1 cellular context compared by ENCODE assay signal in the genomic region with DNA sequence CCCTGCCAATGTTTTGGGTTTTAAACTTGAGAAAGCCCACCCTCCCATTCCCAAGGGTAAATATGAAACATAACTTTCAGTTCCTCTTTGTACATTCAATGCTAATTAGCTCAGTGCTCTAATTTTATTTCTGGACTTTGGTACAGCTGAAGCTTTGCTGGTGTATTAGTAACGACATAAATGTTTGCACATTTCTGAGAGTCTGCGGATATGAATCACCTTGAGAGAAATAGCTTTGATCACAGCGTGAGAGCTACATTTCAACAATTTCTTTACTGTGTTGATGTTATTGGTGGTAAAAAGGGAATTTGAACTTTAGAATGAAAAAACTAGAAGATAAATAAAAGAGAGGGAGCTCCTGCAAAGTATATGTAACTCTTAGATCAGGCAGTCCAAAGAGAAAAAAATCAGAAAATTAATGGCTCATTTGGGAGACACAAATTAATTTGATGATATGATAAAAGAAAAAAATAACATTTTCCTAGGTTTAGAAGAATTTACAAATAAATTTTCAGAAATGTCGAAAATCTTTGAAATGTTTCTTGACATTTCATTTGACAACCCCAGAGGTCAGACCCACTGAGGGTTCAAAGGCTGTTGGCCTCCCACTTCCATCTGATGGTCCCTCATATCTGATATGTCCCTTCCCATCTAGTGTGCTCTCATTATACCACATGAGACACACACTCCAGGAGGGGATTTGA.
TF ChIP-seq lines count a peak whose summit lies in the region.

No MANE protein-coding gene starts in this region.

TF ChIP-seq in HepG2, 621 proteins besides CTCF, POLR2A, EP300 and RAD21 (continued from another document and continues in another):
- TF ChIP-seq ZNF598 (CRISPR knock-in tag; IDR thresholded peaks at IDR 0.05; ENCODE audit: borderline replicate concordance): no peak
- no peak for TF ChIP-seq TGIF2 (CRISPR knock-in tag; IDR thresholded peaks at IDR 0.05)
- no peak for TF ChIP-seq PAX8 (CRISPR knock-in tag; IDR thresholded peaks at IDR 0.05; ENCODE audit: borderline replicate concordance)
- TF ChIP-seq CCAR2 (optimal IDR thresholded peaks at IDR 0.05; ENCODE audit: low read depth, low read length): no peak
- TF ChIP-seq EHMT2 (IDR thresholded peaks at IDR 0.05; ENCODE audit: borderline replicate concordance, low read depth, low read length): peak; percentile 76; the same call in 1 of the 2 replicates
- TF ChIP-seq MBD4 (IDR thresholded peaks at IDR 0.05; ENCODE audit: borderline replicate concordance, low read length): peak; percentile 22; the same call in 1 of the 2 replicates
- no peak for TF ChIP-seq ZNF841 (CRISPR knock-in tag; IDR thresholded peaks at IDR 0.05; ENCODE audit: borderline replicate concordance)
- TF ChIP-seq, protein P1, sequence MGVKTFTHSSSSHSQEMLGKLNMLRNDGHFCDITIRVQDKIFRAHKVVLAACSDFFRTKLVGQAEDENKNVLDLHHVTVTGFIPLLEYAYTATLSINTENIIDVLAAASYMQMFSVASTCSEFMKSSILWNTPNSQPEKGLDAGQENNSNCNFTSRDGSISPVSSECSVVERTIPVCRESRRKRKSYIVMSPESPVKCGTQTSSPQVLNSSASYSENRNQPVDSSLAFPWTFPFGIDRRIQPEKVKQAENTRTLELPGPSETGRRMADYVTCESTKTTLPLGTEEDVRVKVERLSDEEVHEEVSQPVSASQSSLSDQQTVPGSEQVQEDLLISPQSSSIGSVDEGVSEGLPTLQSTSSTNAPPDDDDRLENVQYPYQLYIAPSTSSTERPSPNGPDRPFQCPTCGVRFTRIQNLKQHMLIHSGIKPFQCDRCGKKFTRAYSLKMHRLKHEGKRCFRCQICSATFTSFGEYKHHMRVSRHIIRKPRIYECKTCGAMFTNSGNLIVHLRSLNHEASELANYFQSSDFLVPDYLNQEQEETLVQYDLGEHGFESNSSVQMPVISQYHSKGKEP (CRISPR knock-in tag; IDR thresholded peaks at IDR 0.05): no peak
- TF ChIP-seq ZNF552 (CRISPR knock-in tag; IDR thresholded peaks at IDR 0.05; ENCODE audit: borderline replicate concordance): no peak
- TF ChIP-seq NR2F2 (IDR thresholded peaks at IDR 0.05; ENCODE audit: borderline replicate concordance, low read depth): peak; percentile 38; the same call in 1 of the 2 replicates
- TF ChIP-seq SP2 (CRISPR knock-in tag; IDR thresholded peaks at IDR 0.05): no peak
- no peak; the same call in 1 of the 2 replicates for TF ChIP-seq HOXA3 (CRISPR knock-in tag; IDR thresholded peaks at IDR 0.05)
- TF ChIP-seq CHD4 (IDR thresholded peaks at IDR 0.05; ENCODE audit: borderline replicate concordance, low read length): no peak
- TF ChIP-seq RELA (CRISPR knock-in tag; IDR thresholded peaks at IDR 0.05): no peak
- peak; percentile 72 for TF ChIP-seq RXRB (CRISPR knock-in tag; IDR thresholded peaks at IDR 0.05; ENCODE audit: borderline replicate concordance)
- no peak for TF ChIP-seq CBX5 (CRISPR knock-in tag; IDR thresholded peaks at IDR 0.05; ENCODE audit: borderline replicate concordance)
- no peak for TF ChIP-seq ZNF589 (CRISPR knock-in tag; conservative IDR thresholded peaks at IDR 0.05)
- peak; percentile 80; the same call in 1 of the 2 replicates for TF ChIP-seq HMG20A (CRISPR knock-in tag; IDR thresholded peaks at IDR 0.05; ENCODE audit: borderline replicate concordance)
- no peak for TF ChIP-seq ZNF329 (CRISPR knock-in tag; IDR thresholded peaks at IDR 0.05; ENCODE audit: low read depth)
- no peak for TF ChIP-seq KMT2A (CRISPR knock-in tag; IDR thresholded peaks at IDR 0.05)
- TF ChIP-seq, protein P2, sequence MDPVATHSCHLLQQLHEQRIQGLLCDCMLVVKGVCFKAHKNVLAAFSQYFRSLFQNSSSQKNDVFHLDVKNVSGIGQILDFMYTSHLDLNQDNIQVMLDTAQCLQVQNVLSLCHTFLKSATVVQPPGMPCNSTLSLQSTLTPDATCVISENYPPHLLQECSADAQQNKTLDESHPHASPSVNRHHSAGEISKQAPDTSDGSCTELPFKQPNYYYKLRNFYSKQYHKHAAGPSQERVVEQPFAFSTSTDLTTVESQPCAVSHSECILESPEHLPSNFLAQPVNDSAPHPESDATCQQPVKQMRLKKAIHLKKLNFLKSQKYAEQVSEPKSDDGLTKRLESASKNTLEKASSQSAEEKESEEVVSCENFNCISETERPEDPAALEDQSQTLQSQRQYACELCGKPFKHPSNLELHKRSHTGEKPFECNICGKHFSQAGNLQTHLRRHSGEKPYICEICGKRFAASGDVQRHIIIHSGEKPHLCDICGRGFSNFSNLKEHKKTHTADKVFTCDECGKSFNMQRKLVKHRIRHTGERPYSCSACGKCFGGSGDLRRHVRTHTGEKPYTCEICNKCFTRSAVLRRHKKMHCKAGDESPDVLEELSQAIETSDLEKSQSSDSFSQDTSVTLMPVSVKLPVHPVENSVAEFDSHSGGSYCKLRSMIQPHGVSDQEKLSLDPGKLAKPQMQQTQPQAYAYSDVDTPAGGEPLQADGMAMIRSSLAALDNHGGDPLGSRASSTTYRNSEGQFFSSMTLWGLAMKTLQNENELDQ (CRISPR knock-in tag; IDR thresholded peaks at IDR 0.05; ENCODE audit: borderline replicate concordance): no peak
- TF ChIP-seq ZNF274 (CRISPR knock-in tag; IDR thresholded peaks at IDR 0.05): no peak
- TF ChIP-seq, protein P3, sequence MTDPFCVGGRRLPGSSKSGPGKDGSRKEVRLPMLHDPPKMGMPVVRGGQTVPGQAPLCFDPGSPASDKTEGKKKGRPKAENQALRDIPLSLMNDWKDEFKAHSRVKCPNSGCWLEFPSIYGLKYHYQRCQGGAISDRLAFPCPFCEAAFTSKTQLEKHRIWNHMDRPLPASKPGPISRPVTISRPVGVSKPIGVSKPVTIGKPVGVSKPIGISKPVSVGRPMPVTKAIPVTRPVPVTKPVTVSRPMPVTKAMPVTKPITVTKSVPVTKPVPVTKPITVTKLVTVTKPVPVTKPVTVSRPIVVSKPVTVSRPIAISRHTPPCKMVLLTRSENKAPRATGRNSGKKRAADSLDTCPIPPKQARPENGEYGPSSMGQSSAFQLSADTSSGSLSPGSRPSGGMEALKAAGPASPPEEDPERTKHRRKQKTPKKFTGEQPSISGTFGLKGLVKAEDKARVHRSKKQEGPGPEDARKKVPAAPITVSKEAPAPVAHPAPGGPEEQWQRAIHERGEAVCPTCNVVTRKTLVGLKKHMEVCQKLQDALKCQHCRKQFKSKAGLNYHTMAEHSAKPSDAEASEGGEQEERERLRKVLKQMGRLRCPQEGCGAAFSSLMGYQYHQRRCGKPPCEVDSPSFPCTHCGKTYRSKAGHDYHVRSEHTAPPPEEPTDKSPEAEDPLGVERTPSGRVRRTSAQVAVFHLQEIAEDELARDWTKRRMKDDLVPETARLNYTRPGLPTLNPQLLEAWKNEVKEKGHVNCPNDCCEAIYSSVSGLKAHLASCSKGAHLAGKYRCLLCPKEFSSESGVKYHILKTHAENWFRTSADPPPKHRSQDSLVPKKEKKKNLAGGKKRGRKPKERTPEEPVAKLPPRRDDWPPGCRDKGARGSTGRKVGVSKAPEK (CRISPR knock-in tag; IDR thresholded peaks at IDR 0.05; ENCODE audit: borderline replicate concordance): no peak
- peak; percentile 44; the same call in 1 of the 2 replicates for TF ChIP-seq ZBTB21 (CRISPR knock-in tag; IDR thresholded peaks at IDR 0.05)
- TF ChIP-seq, protein P4, sequence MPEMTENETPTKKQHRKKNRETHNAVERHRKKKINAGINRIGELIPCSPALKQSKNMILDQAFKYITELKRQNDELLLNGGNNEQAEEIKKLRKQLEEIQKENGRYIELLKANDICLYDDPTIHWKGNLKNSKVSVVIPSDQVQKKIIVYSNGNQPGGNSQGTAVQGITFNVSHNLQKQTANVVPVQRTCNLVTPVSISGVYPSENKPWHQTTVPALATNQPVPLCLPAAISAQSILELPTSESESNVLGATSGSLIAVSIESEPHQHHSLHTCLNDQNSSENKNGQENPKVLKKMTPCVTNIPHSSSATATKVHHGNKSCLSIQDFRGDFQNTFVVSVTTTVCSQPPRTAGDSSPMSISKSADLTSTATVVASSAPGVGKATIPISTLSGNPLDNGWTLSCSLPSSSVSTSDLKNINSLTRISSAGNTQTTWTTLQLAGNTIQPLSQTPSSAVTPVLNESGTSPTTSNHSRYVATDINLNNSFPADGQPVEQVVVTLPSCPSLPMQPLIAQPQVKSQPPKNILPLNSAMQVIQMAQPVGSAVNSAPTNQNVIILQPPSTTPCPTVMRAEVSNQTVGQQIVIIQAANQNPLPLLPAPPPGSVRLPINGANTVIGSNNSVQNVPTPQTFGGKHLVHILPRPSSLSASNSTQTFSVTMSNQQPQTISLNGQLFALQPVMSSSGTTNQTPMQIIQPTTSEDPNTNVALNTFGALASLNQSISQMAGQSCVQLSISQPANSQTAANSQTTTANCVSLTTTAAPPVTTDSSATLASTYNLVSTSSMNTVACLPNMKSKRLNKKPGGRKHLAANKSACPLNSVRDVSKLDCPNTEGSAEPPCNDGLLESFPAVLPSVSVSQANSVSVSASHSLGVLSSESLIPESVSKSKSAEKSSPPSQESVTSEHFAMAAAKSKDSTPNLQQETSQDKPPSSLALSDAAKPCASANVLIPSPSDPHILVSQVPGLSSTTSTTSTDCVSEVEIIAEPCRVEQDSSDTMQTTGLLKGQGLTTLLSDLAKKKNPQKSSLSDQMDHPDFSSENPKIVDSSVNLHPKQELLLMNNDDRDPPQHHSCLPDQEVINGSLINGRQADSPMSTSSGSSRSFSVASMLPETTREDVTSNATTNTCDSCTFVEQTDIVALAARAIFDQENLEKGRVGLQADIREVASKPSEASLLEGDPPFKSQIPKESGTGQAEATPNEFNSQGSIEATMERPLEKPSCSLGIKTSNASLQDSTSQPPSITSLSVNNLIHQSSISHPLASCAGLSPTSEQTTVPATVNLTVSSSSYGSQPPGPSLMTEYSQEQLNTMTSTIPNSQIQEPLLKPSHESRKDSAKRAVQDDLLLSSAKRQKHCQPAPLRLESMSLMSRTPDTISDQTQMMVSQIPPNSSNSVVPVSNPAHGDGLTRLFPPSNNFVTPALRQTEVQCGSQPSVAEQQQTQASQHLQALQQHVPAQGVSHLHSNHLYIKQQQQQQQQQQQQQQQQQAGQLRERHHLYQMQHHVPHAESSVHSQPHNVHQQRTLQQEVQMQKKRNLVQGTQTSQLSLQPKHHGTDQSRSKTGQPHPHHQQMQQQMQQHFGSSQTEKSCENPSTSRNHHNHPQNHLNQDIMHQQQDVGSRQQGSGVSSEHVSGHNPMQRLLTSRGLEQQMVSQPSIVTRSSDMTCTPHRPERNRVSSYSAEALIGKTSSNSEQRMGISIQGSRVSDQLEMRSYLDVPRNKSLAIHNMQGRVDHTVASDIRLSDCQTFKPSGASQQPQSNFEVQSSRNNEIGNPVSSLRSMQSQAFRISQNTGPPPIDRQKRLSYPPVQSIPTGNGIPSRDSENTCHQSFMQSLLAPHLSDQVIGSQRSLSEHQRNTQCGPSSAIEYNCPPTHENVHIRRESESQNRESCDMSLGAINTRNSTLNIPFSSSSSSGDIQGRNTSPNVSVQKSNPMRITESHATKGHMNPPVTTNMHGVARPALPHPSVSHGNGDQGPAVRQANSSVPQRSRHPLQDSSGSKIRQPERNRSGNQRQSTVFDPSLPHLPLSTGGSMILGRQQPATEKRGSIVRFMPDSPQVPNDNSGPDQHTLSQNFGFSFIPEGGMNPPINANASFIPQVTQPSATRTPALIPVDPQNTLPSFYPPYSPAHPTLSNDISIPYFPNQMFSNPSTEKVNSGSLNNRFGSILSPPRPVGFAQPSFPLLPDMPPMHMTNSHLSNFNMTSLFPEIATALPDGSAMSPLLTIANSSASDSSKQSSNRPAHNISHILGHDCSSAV (CRISPR knock-in tag; IDR thresholded peaks at IDR 0.05; ENCODE audit: borderline replicate concordance): no peak
- TF ChIP-seq NFATC3 (CRISPR knock-in tag; IDR thresholded peaks at IDR 0.05): no peak
- TF ChIP-seq, protein P5, sequence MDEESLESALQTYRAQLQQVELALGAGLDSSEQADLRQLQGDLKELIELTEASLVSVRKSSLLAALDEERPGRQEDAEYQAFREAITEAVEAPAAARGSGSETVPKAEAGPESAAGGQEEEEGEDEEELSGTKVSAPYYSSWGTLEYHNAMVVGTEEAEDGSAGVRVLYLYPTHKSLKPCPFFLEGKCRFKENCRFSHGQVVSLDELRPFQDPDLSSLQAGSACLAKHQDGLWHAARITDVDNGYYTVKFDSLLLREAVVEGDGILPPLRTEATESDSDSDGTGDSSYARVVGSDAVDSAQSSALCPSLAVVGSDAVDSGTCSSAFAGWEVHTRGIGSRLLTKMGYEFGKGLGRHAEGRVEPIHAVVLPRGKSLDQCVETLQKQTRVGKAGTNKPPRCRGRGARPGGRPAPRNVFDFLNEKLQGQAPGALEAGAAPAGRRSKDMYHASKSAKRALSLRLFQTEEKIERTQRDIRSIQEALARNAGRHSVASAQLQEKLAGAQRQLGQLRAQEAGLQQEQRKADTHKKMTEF (CRISPR knock-in tag; IDR thresholded peaks at IDR 0.05): peak; percentile 84
- no peak for TF ChIP-seq XBP1 (CRISPR knock-in tag; IDR thresholded peaks at IDR 0.05)
- TF ChIP-seq, protein P6, sequence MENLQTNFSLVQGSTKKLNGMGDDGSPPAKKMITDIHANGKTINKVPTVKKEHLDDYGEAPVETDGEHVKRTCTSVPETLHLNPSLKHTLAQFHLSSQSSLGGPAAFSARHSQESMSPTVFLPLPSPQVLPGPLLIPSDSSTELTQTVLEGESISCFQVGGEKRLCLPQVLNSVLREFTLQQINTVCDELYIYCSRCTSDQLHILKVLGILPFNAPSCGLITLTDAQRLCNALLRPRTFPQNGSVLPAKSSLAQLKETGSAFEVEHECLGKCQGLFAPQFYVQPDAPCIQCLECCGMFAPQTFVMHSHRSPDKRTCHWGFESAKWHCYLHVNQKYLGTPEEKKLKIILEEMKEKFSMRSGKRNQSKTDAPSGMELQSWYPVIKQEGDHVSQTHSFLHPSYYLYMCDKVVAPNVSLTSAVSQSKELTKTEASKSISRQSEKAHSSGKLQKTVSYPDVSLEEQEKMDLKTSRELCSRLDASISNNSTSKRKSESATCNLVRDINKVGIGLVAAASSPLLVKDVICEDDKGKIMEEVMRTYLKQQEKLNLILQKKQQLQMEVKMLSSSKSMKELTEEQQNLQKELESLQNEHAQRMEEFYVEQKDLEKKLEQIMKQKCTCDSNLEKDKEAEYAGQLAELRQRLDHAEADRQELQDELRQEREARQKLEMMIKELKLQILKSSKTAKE (CRISPR knock-in tag; IDR thresholded peaks at IDR 0.05; ENCODE audit: borderline replicate concordance): no peak
- no peak for TF ChIP-seq WIZ (CRISPR knock-in tag; IDR thresholded peaks at IDR 0.05)
- TF ChIP-seq PRPF4 (IDR thresholded peaks at IDR 0.05; ENCODE audit: low read depth, low read length, poor library complexity, severe bottlenecking): no peak
- peak; percentile 69; the same call in 1 of the 2 replicates for TF ChIP-seq SMARCE1 (IDR thresholded peaks at IDR 0.05; ENCODE audit: borderline replicate concordance)
- TF ChIP-seq, protein P7, sequence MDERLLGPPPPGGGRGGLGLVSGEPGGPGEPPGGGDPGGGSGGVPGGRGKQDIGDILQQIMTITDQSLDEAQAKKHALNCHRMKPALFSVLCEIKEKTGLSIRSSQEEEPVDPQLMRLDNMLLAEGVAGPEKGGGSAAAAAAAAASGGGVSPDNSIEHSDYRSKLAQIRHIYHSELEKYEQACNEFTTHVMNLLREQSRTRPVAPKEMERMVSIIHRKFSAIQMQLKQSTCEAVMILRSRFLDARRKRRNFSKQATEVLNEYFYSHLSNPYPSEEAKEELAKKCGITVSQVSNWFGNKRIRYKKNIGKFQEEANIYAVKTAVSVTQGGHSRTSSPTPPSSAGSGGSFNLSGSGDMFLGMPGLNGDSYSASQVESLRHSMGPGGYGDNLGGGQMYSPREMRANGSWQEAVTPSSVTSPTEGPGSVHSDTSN (CRISPR knock-in tag; IDR thresholded peaks at IDR 0.05): no peak; the same call in 1 of the 2 replicates
- no peak for TF ChIP-seq DNMT1 (CRISPR knock-in tag; IDR thresholded peaks at IDR 0.05)
- TF ChIP-seq ZNF768 (CRISPR knock-in tag; IDR thresholded peaks at IDR 0.05): no peak
- peak; percentile 65 for TF ChIP-seq ELF3 (CRISPR knock-in tag; IDR thresholded peaks at IDR 0.05)
- TF ChIP-seq HNRNPL (IDR thresholded peaks at IDR 0.05; ENCODE audit: low read depth, low read length): no peak
- TF ChIP-seq ZNF510 (CRISPR knock-in tag; IDR thresholded peaks at IDR 0.05; ENCODE audit: low read depth): no peak
- TF ChIP-seq ZNF44 (CRISPR knock-in tag; IDR thresholded peaks at IDR 0.05): no peak
- TF ChIP-seq PAWR (CRISPR knock-in tag; IDR thresholded peaks at IDR 0.05; ENCODE audit: borderline replicate concordance): no peak
